In genomic region chr2:231614559-231615057, GRCh38 we compare ENCODE assay signal across 1 cellular context.
TF ChIP-seq lines count a peak whose summit lies in the region.

No MANE protein-coding gene starts in this region.

TF ChIP-seq in HCT116, 20 proteins besides CTCF, POLR2A, EP300 and RAD21 (continued from another document):
- TF ChIP-seq REST (IDR thresholded peaks at IDR 0.05; ENCODE audit: low read depth) (no peak), EZH2 (IDR thresholded peaks at IDR 0.05) (no peak), MAX (IDR thresholded peaks at IDR 0.05) (no peak), ZBTB33 (IDR thresholded peaks at IDR 0.05; ENCODE audit: extremely low read depth, insufficient replicate concordance, low read length) (no peak), YY1 (IDR thresholded peaks at IDR 0.05; ENCODE audit: extremely low read depth, insufficient replicate concordance, low read depth, low read length) (no peak), ZNF274 (IDR thresholded peaks at IDR 0.05; ENCODE audit: low read depth, low read length) (no peak), TCF7L2 (IDR thresholded peaks at IDR 0.05; ENCODE audit: borderline replicate concordance, extremely low read depth, insufficient read depth, insufficient read length) (no peak), ZFX (IDR thresholded peaks at IDR 0.05) (no peak), EGR1 (IDR thresholded peaks at IDR 0.05; ENCODE audit: low read depth) (no peak)
TF ChIP-seq in HCT116: peak in this region for 0.
